ENCODE assay signal across 25 cellular contexts in genomic region chr12:54523637-54524036, GRCh38. TPM values are rescaled to one million over a fixed set of nuclear protein-coding genes. Genes with fewer than 3 reads are reported as not detected.
"Had no signal": no experiment of that assay in that cellular context is flagged by ENCODE, and none has a peak within 500 bp of the region (broad histone marks: within the 10 kb centered on the region; RNA-seq: fewer than 3 reads in every experiment).

No MANE protein-coding gene starts in this region.

- ATAC-seq: gastroesophageal sphincter, upper lobe of right lung had no signal

- H3K9me3 Mint-ChIP-seq: nephron had no signal

- H3K4me3 Mint-ChIP-seq: nephron had no signal

- DNase-seq: activated CD4-positive, alpha-beta T cell treated with anti-CD3 and anti-CD28 coated beads for 1 hour; activated CD8-positive, alpha-beta memory T cell treated with anti-CD3 and anti-CD28 coated beads, Interleukin-2, amount 50 U/mL, for 48 hours; activated naive CD4-positive, alpha-beta T cell treated with anti-CD3 and anti-CD28 coated beads, Interleukin-2, amount 50 U/mL, for 16 hours; brain microvascular endothelial cell; central memory CD4-positive, alpha-beta T cell; effector memory CD4-positive, alpha-beta T cell; head of caudate nucleus; hypothalamus; mesenchymal stem cell; ovary; stimulated activated CD4-positive, alpha-beta T cell treated with anti-CD3 and anti-CD28 coated beads, Interleukin-2, amount 100 ng/mL, for 48 hours; stimulated activated CD8-positive, alpha-beta memory T cell treated with anti-CD3 and anti-CD28 coated beads, Interleukin-4, amount 100 ng/mL, for 48 hours; stimulated activated naive CD4-positive, alpha-beta T cell treated with Interleukin-2 at 50 U/mL for 16 hours; substantia nigra; T-helper 1 cell; T-helper 9 cell; thyroid gland; upper lobe of right lung had no signal

- H3K27ac Mint-ChIP-seq: nephron had no signal

RNA-seq across cellular contexts. Expression of gene PDE1B, which starts 25.8 kb away (rescaled TPM):
- total RNA-seq: dermis microvascular lymphatic vessel endothelial cell, SJSA1 had no signal

RNA-seq across cellular contexts. Expression of gene NCKAP1L, which starts 26.1 kb away (rescaled TPM):
- total RNA-seq: myocyte, SJSA1 had no signal

RNA-seq across cellular contexts. Expression of gene GTSF1, which starts 50.2 kb away (rescaled TPM):
- total RNA-seq: ascending aorta, dermis microvascular lymphatic vessel endothelial cell, esophagus muscularis mucosa, myocyte, SJSA1 had no signal
